Comparison of ENCODE assay signal across 20 cellular contexts in genomic region chr7:87961754-87962153, GRCh38.
"Had no signal": no experiment of that assay in that cellular context is flagged by ENCODE, and none has a peak within 500 bp of the region (broad histone marks: within the 10 kb centered on the region; RNA-seq: fewer than 3 reads in every experiment).

No MANE protein-coding gene starts in this region.

- DNase-seq: cortex of kidney; effector memory CD8-positive, alpha-beta T cell; naive B cell; sigmoid colon; stimulated activated CD4-positive, alpha-beta T cell treated with anti-CD3 and anti-CD28 coated beads, Interleukin-2, amount 100 ng/mL, for 24 hours; stimulated activated CD4-positive, alpha-beta T cell treated with anti-CD3 and anti-CD28 coated beads, Interleukin-4, amount 100 ng/mL, for 24 hours; stimulated activated naive CD4-positive, alpha-beta T cell treated with Interleukin-2 at 50 U/mL for 16 hours; stomach; thyroid gland; trophoblast cell had no signal

- H3K4me3 ChIP-seq: lung, neural progenitor cell, right atrium auricular region, sigmoid colon, stomach, thyroid gland had no signal

- H3K4me1 ChIP-seq: neural progenitor cell, parathyroid adenoma, right atrium auricular region, sigmoid colon, stomach, thyroid gland had no signal

- FAIRE-seq: endometrium, frontal cortex, keratinocyte had no signal

- H3K9me3 ChIP-seq: right atrium auricular region, sigmoid colon, stomach, thyroid gland had no signal

- H3K27me3 ChIP-seq: neural progenitor cell, right atrium auricular region, sigmoid colon, stomach, thyroid gland had no signal

- ATAC-seq: effector memory CD8-positive, alpha-beta T cell; left lobe of liver; natural killer cell treated with Interleukin-12 subunit alpha and Interleukin-12 subunit beta and Interleukin-15 and Interleukin-18, amount 100 ng/mL, for 72 hours; stimulated activated effector memory CD8-positive, alpha-beta T cell treated with anti-CD3 and anti-CD28 coated beads, Interleukin-12 subunit alpha, Interleukin-12 subunit beta, amount 100 ng/mL, for 72 hours had no signal

- H3K36me3 ChIP-seq: neural progenitor cell, right atrium auricular region, sigmoid colon, stomach, thyroid gland had no signal
